31 cellular contexts compared by ENCODE assay signal in genomic region chr3:39752751-39753150, GRCh38. TPM values are rescaled to one million over a fixed set of nuclear protein-coding genes. Genes with fewer than 3 reads are reported as not detected.
A peak's percentile ranks its signal among the peaks of the same experiment; 100 is the strongest.
DNase-seq lines count a peak whose midpoint lies in the region; ATAC-seq lines count a peak whose summit lies in the region.
"Had no signal": no experiment of that assay in that cellular context is flagged by ENCODE, and none has a peak within 500 bp of the region (broad histone marks: within the 10 kb centered on the region; RNA-seq: fewer than 3 reads in every experiment).

No MANE protein-coding gene starts in this region.

- H3K27ac ChIP-seq in HUES48 (ENCODE audit: low read depth, low read length) (peak overlapping the region; percentile 82), mesodermal cell (ENCODE audit: low read depth, low read length, severe bottlenecking) (peak overlapping the region; percentile 20)
- H3K27ac ChIP-seq: gastrocnemius medialis had no signal

- no peaks in the 10 kb centered on the region for H3K4me1 Mint-ChIP-seq in activated CD8-positive, alpha-beta memory T cell treated with anti-CD3 and anti-CD28 coated beads, Interleukin-2, amount 10 ng/mL, durations not matched to agents 7 days and 5 days
- H3K4me1 Mint-ChIP-seq: activated T-helper 17 cell treated with anti-CD3 and anti-CD28 coated beads, Interleukin-2, amount 50 U/mL, for 72 hours had no signal

- H3K4me3 Mint-ChIP-seq in activated CD8-positive, alpha-beta memory T cell treated with anti-CD3 and anti-CD28 coated beads, Interleukin-2, amount 10 ng/mL, durations not matched to agents 7 days and 5 days = no peak overlapping the region
- H3K4me3 Mint-ChIP-seq: activated T-helper 17 cell treated with anti-CD3 and anti-CD28 coated beads, Interleukin-2, amount 50 U/mL, for 72 hours; natural killer cell treated with Interleukin-12 subunit alpha and Interleukin-12 subunit beta and Interleukin-15 and Interleukin-18, amount 100 ng/mL, for 72 hours; WTC11 had no signal

- H3K9ac ChIP-seq in HUES48 (ENCODE audit: low read depth, low read length) = no peak overlapping the region

- no peak for ATAC-seq in left lobe of liver
- ATAC-seq in activated CD8-positive, alpha-beta memory T cell treated with anti-CD3 and anti-CD28 coated beads, Interleukin-2, amount 10 ng/mL, durations not matched to agents 7 days and 5 days = no peak
- ATAC-seq in GM21786 (IDR thresholded peaks at IDR 0.05; ENCODE audit: unreplicated experiment) = no peak
- ATAC-seq: activated naive CD4-positive, alpha-beta T cell treated with anti-CD3 and anti-CD28 coated beads, Interleukin-2, amount 50 U/mL, for 72 hours; activated T-helper 17 cell treated with anti-CD3 and anti-CD28 coated beads, Interleukin-2, amount 50 U/mL, for 72 hours; gastrocnemius medialis; left ventricle myocardium superior; natural killer cell treated with Interleukin-12 subunit alpha and Interleukin-12 subunit beta and Interleukin-15 and Interleukin-18, amount 100 ng/mL, for 72 hours; WTC11 had no signal

- no peaks in the 10 kb centered on the region for H3K27me3 Mint-ChIP-seq in activated CD8-positive, alpha-beta memory T cell treated with anti-CD3 and anti-CD28 coated beads, Interleukin-2, amount 10 ng/mL, durations not matched to agents 7 days and 5 days

- H3K27ac Mint-ChIP-seq in activated CD8-positive, alpha-beta memory T cell treated with anti-CD3 and anti-CD28 coated beads, Interleukin-2, amount 10 ng/mL, durations not matched to agents 7 days and 5 days = no peak overlapping the region
- H3K27ac Mint-ChIP-seq: activated naive CD4-positive, alpha-beta T cell treated with anti-CD3 and anti-CD28 coated beads, Interleukin-2, amount 50 U/mL, for 72 hours; activated T-helper 17 cell treated with anti-CD3 and anti-CD28 coated beads, Interleukin-2, amount 50 U/mL, for 72 hours; natural killer cell treated with Interleukin-12 subunit alpha and Interleukin-12 subunit beta and Interleukin-15 and Interleukin-18, amount 100 ng/mL, for 72 hours; WTC11 had no signal

- H3K36me3 ChIP-seq in HUES48 (ENCODE audit: control insufficient read depth, insufficient read depth, low read length) = no peaks in the 10 kb centered on the region
- H3K36me3 ChIP-seq in mesodermal cell (ENCODE audit: control insufficient read depth, insufficient read depth, low read length) = no peaks in the 10 kb centered on the region
- H3K36me3 ChIP-seq: gastrocnemius medialis had no signal

- H3K9me3 ChIP-seq in HUES48 (ENCODE audit: control insufficient read depth, insufficient read depth, low read length) = no peaks in the 10 kb centered on the region
- peaks cover 5% of the 10 kb centered on the region for H3K9me3 ChIP-seq in mesodermal cell (ENCODE audit: control insufficient read depth, low read length)
- H3K9me3 ChIP-seq: gastrocnemius medialis had no signal

- H3K9me3 Mint-ChIP-seq in activated CD8-positive, alpha-beta memory T cell treated with anti-CD3 and anti-CD28 coated beads, Interleukin-2, amount 10 ng/mL, durations not matched to agents 7 days and 5 days (ENCODE audit: low read depth) = no peaks in the 10 kb centered on the region
- H3K9me3 Mint-ChIP-seq: activated naive CD4-positive, alpha-beta T cell treated with anti-CD3 and anti-CD28 coated beads, Interleukin-2, amount 50 U/mL, for 72 hours; activated T-helper 17 cell treated with anti-CD3 and anti-CD28 coated beads, Interleukin-2, amount 50 U/mL, for 72 hours had no signal

- H3K4me3 ChIP-seq in HUES48 (ENCODE audit: low read depth, low read length) (no peak overlapping the region), mesodermal cell (ENCODE audit: extremely low read depth, insufficient read depth, low read length, poor library complexity, severe bottlenecking) (no peak overlapping the region)
- H3K4me3 ChIP-seq: gastrocnemius medialis had no signal

- H3K27me3 ChIP-seq in HUES48 (ENCODE audit: control insufficient read depth, insufficient read depth, low read length) = no peaks in the 10 kb centered on the region
- H3K27me3 ChIP-seq: gastrocnemius medialis had no signal

- CTCF ChIA-PET in activated CD8-positive, alpha-beta memory T cell treated with anti-CD3 and anti-CD28 coated beads, Interleukin-2, amount 10 ng/mL, durations not matched to agents 7 days and 5 days (lab: Charles Lee) = no interaction called here

- DNase-seq in COLO829 (ENCODE audit: low spot score) (peak; percentile 42), dermis blood vessel endothelial cell (peak; percentile 61), left lobe of liver (ENCODE audit: low spot score) (no peak)
- DNase-seq in activated CD8-positive, alpha-beta memory T cell treated with anti-CD3 and anti-CD28 coated beads, Interleukin-2, amount 10 ng/mL, durations not matched to agents 7 days and 5 days = no peak
- DNase-seq: activated CD8-positive, alpha-beta memory T cell treated with anti-CD3 and anti-CD28 coated beads, Interleukin-2, amount 50 U/mL, for 4 hours; anterior cingulate cortex; central memory CD4-positive, alpha-beta T cell; gastrocnemius medialis; H7; hypothalamus; KBM-7; left ventricle myocardium superior; NCI-H1048; NCI-H187 treated with DMSO at 0.1 percent for 48 hours; NCI-H774; Right ventricle myocardium superior; stimulated activated CD4-positive, alpha-beta T cell treated with anti-CD3 and anti-CD28 coated beads, Interleukin-12 subunit alpha, Interleukin-12 subunit beta, amount 100 ng/mL, for 4 hours; stimulated activated CD4-positive, alpha-beta T cell treated with anti-CD3 and anti-CD28 coated beads, Interleukin-4, amount 100 ng/mL, for 24 hours; stimulated activated naive CD4-positive, alpha-beta T cell; SW 1271; T1000 had no signal

- H3K4me1 ChIP-seq in HUES48 (ENCODE audit: control insufficient read depth, insufficient read depth, low read length) (no peaks in the 10 kb centered on the region), mesodermal cell (ENCODE audit: control insufficient read depth, insufficient read depth, low read length, poor library complexity, severe bottlenecking) (peaks cover 19% of the 10 kb centered on the region)
- H3K4me1 ChIP-seq: gastrocnemius medialis had no signal

- WGBS in mesodermal cell (ENCODE audit: insufficient coverage in 2 of 2), 2 experiments = 82 to 100% methylated on average over 1 of the region's 1 CpG

- H3K36me3 Mint-ChIP-seq in activated CD8-positive, alpha-beta memory T cell treated with anti-CD3 and anti-CD28 coated beads, Interleukin-2, amount 10 ng/mL, durations not matched to agents 7 days and 5 days = no peaks in the 10 kb centered on the region
- H3K36me3 Mint-ChIP-seq: activated naive CD4-positive, alpha-beta T cell treated with anti-CD3 and anti-CD28 coated beads, Interleukin-2, amount 50 U/mL, for 72 hours; natural killer cell treated with Interleukin-12 subunit alpha and Interleukin-12 subunit beta and Interleukin-15 and Interleukin-18, amount 100 ng/mL, for 72 hours; WTC11 had no signal

RNA-seq across cellular contexts. Expression of gene MYRIP, which starts 56.7 kb away (rescaled TPM):
- 30.0 and 32.2 TPM in 2 replicates for total RNA-seq in dermis blood vessel endothelial cell
- 0.22 TPM for polyA plus RNA-seq in mesodermal cell (2013, experiment 1 of 2)
- not detected for polyA plus RNA-seq in mesodermal cell (2013, experiment 2 of 2)
- total RNA-seq in left lobe of liver = 12.7 TPM
- not detected for total RNA-seq in activated CD8-positive, alpha-beta memory T cell treated with anti-CD3 and anti-CD28 coated beads, Interleukin-2, amount 10 ng/mL, durations not matched to agents 7 days and 5 days
- total RNA-seq: activated naive CD4-positive, alpha-beta T cell treated with anti-CD3 and anti-CD28 coated beads, Interleukin-2, amount 50 U/mL, for 72 hours; activated T-helper 17 cell treated with anti-CD3 and anti-CD28 coated beads, Interleukin-2, amount 50 U/mL, for 72 hours; G401; natural killer cell treated with Interleukin-12 subunit alpha and Interleukin-12 subunit beta and Interleukin-15 and Interleukin-18, amount 100 ng/mL, for 72 hours; OCI-LY7 had no signal
- polyA plus RNA-seq: AG04450 had no signal

Comparison
In these comparisons a context has a peak if more than half of its experiments do, and no peak if none do; other contexts are left out.
1. DNase-seq: peak in COLO829 (single experiment) and dermis blood vessel endothelial cell (single experiment); none in left lobe of liver (single experiment) and activated CD8-positive, alpha-beta memory T cell treated with anti-CD3 and anti-CD28 coated beads, Interleukin-2, amount 10 ng/mL, durations not matched to agents 7 days and 5 days (single experiment).
2. RNA of gene MYRIP, which starts 56.7 kb away (total RNA-seq): 30.0 to 32.2 TPM in dermis blood vessel endothelial cell and 12.7 TPM in left lobe of liver (single experiment); not detected in activated CD8-positive, alpha-beta memory T cell treated with anti-CD3 and anti-CD28 coated beads, Interleukin-2, amount 10 ng/mL, durations not matched to agents 7 days and 5 days; every median in the first group is over 10 times any median in the second.